Comparison of ENCODE assay signal across 1 cellular context in the genomic region with DNA sequence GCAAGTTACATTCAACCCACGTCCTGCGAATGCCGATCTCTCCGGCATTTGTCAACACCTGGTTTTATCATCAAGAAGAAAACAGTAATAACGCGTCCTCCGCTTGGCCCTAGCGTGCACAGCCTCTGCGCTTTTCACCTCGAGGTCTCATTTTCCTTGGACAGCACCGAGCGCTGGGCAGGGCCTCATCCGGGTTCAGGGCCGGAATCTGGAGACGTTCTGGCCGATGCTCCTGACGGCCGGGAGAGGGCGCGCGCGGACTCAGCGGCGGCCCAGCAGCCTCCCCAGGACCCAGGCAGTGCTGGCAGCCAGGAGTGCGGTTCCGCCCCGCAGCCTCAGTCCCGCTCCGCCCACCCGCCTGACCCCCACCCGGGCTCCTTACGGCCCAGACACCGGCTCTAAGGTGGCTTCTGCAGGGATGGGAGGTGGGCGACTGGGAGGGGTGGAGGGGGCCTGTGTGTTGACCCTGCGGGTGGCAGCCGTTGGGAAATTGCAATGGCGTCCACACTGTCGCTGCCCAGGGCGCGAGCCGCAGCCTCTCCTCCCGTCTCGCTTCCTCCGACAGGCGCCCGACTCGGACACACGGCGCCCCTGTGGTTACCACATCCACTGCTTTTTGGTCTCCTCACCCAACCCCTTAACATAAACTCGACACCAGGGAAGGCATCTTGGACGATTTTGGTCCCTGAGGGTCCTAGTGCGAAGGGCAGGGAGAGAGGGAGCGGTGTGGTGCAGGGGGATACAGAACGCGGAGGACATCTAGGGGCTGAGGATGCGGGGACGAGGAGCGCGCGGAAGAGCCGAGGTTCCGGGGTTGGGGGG.
TF ChIP-seq lines count a peak whose summit lies in the region.

No MANE protein-coding gene starts in this region.

TF ChIP-seq in HEK293, 187 proteins besides CTCF, POLR2A, EP300 and RAD21 (continued from another document):
- TF ChIP-seq, protein P1, sequence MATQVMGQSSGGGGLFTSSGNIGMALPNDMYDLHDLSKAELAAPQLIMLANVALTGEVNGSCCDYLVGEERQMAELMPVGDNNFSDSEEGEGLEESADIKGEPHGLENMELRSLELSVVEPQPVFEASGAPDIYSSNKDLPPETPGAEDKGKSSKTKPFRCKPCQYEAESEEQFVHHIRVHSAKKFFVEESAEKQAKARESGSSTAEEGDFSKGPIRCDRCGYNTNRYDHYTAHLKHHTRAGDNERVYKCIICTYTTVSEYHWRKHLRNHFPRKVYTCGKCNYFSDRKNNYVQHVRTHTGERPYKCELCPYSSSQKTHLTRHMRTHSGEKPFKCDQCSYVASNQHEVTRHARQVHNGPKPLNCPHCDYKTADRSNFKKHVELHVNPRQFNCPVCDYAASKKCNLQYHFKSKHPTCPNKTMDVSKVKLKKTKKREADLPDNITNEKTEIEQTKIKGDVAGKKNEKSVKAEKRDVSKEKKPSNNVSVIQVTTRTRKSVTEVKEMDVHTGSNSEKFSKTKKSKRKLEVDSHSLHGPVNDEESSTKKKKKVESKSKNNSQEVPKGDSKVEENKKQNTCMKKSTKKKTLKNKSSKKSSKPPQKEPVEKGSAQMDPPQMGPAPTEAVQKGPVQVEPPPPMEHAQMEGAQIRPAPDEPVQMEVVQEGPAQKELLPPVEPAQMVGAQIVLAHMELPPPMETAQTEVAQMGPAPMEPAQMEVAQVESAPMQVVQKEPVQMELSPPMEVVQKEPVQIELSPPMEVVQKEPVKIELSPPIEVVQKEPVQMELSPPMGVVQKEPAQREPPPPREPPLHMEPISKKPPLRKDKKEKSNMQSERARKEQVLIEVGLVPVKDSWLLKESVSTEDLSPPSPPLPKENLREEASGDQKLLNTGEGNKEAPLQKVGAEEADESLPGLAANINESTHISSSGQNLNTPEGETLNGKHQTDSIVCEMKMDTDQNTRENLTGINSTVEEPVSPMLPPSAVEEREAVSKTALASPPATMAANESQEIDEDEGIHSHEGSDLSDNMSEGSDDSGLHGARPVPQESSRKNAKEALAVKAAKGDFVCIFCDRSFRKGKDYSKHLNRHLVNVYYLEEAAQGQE (tag by site-specific recombination; IDR thresholded peaks at IDR 0.05) = peak; percentile 67
- no peak for TF ChIP-seq ZNF37A (tag by site-specific recombination; IDR thresholded peaks at IDR 0.05)
- TF ChIP-seq, protein P2, sequence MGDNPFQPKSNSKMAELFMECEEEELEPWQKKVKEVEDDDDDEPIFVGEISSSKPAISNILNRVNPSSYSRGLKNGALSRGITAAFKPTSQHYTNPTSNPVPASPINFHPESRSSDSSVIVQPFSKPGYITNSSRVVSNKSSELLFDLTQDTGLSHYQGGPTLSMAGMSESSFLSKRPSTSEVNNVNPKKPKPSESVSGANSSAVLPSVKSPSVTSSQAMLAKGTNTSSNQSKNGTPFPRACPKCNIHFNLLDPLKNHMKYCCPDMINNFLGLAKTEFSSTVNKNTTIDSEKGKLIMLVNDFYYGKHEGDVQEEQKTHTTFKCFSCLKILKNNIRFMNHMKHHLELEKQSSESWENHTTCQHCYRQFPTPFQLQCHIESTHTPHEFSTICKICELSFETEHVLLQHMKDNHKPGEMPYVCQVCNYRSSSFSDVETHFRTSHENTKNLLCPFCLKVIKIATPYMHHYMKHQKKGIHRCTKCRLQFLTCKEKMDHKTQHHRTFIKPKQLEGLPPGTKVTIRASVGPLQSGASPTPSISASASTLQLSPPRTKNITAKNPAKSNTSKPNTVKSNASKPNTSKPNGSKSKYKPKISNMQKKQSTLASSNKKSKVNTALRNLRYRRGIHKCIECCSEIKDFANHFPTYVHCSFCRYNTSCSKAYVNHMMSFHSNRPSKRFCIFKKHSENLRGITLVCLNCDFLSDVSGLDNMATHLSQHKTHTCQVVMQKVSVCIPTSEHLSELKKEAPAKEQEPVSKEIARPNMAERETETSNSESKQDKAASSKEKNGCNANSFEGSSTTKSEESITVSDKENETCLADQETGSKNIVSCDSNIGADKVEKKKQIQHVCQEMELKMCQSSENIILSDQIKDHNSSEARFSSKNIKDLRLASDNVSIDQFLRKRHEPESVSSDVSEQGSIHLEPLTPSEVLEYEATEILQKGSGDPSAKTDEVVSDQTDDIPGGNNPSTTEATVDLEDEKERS (tag by site-specific recombination; IDR thresholded peaks at IDR 0.05) = no peak
- no peak for TF ChIP-seq ZNF10 (tag by site-specific recombination; IDR thresholded peaks at IDR 0.05)
TF ChIP-seq in HEK293: peak in this region for 49.
